Comparison of ENCODE assay signal across 19 cellular contexts in the genomic region with DNA sequence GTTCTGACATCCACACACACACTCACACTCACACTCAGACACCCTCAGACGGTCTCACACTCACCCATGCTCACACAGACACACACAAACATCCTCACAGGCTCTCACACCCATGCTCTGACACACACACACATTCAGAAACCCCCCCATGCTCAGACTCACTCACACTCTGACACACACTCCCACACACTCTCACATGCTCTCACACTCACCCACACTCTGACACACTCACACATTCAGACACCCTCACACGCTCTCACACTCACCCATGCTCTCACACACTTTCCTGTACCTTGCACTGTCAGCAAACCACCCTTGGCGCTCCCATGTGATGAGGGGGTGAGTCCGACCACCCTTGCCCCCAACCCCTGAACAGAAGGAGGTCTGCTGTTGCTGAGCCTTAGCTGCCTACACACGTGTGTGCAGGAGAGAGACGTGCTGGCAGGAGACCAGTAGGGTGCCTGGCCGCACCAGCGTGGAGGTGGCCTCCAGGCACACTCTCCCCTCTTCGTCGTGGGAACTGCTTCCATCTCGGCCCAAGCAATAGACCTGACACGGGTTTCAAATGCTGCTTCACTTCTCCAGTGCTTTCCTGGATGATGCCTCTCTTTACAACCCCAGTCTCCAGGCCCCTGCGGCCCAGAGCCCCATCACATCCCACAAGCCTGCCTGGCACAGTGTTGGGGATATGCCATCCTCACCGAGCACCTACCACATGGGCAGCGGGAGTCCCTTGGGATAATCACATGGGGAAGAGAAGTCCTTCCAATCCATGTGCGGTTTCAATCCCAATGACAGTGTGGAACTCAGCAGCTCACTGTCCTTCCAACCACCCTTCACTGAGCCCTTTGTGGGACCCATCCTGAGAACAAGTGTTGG.
"Had no signal": no experiment of that assay in that cellular context is flagged by ENCODE, and none has a peak within 500 bp of the region (broad histone marks: within the 10 kb centered on the region; RNA-seq: fewer than 3 reads in every experiment).

No MANE protein-coding gene starts in this region.

- ATAC-seq: activated T-cell treated with anti-CD3 and anti-CD28 coated beads, Interleukin-2, amount 50 U/mL, for 72 hours; foreskin keratinocyte; left cardiac atrium had no signal

- H3K9me3 Mint-ChIP-seq: activated naive CD4-positive, alpha-beta T cell treated with anti-CD3 and anti-CD28 coated beads for 36 hours; activated naive CD8-positive, alpha-beta T cell treated with anti-CD3 and anti-CD28 coated beads, Interleukin-2, amount 10 ng/mL, durations not matched to agents 7 days and 5 days; activated T-cell treated with anti-CD3 and anti-CD28 coated beads, Interleukin-2, amount 50 U/mL, for 72 hours; memory B cell; neural crest cell had no signal

- H3K27ac Mint-ChIP-seq: activated naive CD4-positive, alpha-beta T cell treated with anti-CD3 and anti-CD28 coated beads for 36 hours; activated naive CD8-positive, alpha-beta T cell treated with anti-CD3 and anti-CD28 coated beads, Interleukin-2, amount 10 ng/mL, durations not matched to agents 7 days and 5 days; activated T-cell treated with anti-CD3 and anti-CD28 coated beads, Interleukin-2, amount 50 U/mL, for 72 hours; memory B cell had no signal

- H3K36me3 Mint-ChIP-seq: activated naive CD8-positive, alpha-beta T cell treated with anti-CD3 and anti-CD28 coated beads, Interleukin-2, amount 10 ng/mL, durations not matched to agents 7 days and 5 days; memory B cell had no signal

- H3K27ac ChIP-seq: foreskin keratinocyte, prostate gland, thoracic aorta, uterus had no signal

- H3K36me3 ChIP-seq: prostate gland, thoracic aorta, uterus had no signal

- H3K4me1 Mint-ChIP-seq: activated naive CD8-positive, alpha-beta T cell treated with anti-CD3 and anti-CD28 coated beads, Interleukin-2, amount 10 ng/mL, durations not matched to agents 7 days and 5 days; memory B cell had no signal

- H3K27me3 ChIP-seq: foreskin keratinocyte, uterus had no signal

- H3K4me3 Mint-ChIP-seq: activated naive CD4-positive, alpha-beta T cell treated with anti-CD3 and anti-CD28 coated beads for 36 hours; activated naive CD8-positive, alpha-beta T cell treated with anti-CD3 and anti-CD28 coated beads, Interleukin-2, amount 10 ng/mL, durations not matched to agents 7 days and 5 days; activated T-cell treated with anti-CD3 and anti-CD28 coated beads, Interleukin-2, amount 50 U/mL, for 72 hours; memory B cell; neural crest cell had no signal

- H3K4me3 ChIP-seq: prostate gland, thoracic aorta, uterus had no signal

- DNase-seq: activated CD4-positive, alpha-beta T cell treated with anti-CD3 and anti-CD28 coated beads, Interleukin-2, amount 50 U/mL, for 48 hours; activated effector memory CD4-positive, alpha-beta T cell treated with Interleukin-2 at 50 U/mL for 16 hours; activated naive CD4-positive, alpha-beta T cell treated with anti-CD3 and anti-CD28 coated beads for 36 hours; activated naive CD8-positive, alpha-beta T cell treated with anti-CD3 and anti-CD28 coated beads, Interleukin-2, amount 10 ng/mL, durations not matched to agents 7 days and 5 days; activated T-cell treated with anti-CD3 and anti-CD28 coated beads, Interleukin-2, amount 50 U/mL, for 72 hours; amniotic stem cell; cerebellar nuclear complex; cortex of kidney; foreskin keratinocyte; hippocampal formation; left cardiac atrium; stimulated activated CD4-positive, alpha-beta T cell treated with anti-CD3 and anti-CD28 coated beads, Interleukin-4, amount 100 ng/mL, for 24 hours; stimulated activated naive CD4-positive, alpha-beta T cell treated with Interleukin-2 at 50 U/mL for 16 hours; T-helper 9 cell had no signal

- H3K9me3 ChIP-seq: prostate gland, thoracic aorta, uterus had no signal

- H3K4me1 ChIP-seq: foreskin keratinocyte, prostate gland, uterus had no signal
